In the genomic region with DNA sequence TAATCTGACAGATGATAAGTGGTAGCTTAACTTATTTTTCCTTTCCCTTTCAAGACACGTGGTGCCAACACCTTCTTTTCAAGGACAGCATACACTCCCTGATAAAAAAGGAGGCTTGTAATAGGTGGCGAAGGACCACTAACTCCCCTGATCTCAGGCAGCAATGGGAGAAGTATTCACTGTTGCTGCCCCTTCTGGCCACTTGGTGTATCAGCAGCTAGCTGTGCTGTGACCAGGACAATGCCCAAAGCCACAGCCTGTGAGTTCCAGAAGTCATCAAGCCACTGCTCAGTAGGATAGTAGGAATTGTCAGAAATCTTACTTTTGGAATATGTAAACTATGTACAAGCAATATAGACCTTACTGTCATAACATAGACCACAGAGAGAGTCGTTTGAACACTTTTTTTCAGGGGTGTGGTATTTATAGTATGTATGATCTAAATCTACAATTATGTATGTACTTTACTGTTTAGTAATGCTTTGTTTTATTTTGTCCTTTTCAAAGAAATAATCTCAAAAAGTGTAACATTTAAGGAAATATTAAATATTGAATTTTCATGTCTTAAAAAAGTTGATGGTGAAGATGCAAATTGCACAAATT, we compare ENCODE assay signal across 8 cellular contexts.
DNase-seq lines count a peak whose midpoint lies in the region; ATAC-seq, FAIRE-seq and TF ChIP-seq lines count a peak whose summit lies in the region.

No MANE protein-coding gene starts in this region.

- no peaks in the 10 kb centered on the region for H3K9me3 ChIP-seq in DND-41 (ENCODE audit: insufficient read depth, low read length, severe bottlenecking)
- H3K9me3 ChIP-seq in astrocyte (ENCODE audit: insufficient read depth, low read depth, low read length): no peaks in the 10 kb centered on the region
- H3K9me3 ChIP-seq in liver (ENCODE audit: control insufficient read depth in 4 of 4, low read length in 3 of 4): no peaks in the 10 kb centered on the region

- H3K27ac ChIP-seq in DND-41 (ENCODE audit: low read length) (no peak overlapping the region), GM23338 (ENCODE audit: low read depth) (no peak overlapping the region), astrocyte (ENCODE audit: low read depth, low read length) (no peak overlapping the region), liver (ENCODE audit: low read depth in 1 of 2, low read length in 2 of 2) (no peak overlapping the region)

- DNase-seq in AG04449 (ENCODE audit: low read depth, low spot score) (peak; percentile 16), DND-41 (peak; percentile 32), GM23338 (ENCODE audit: low spot score) (peak; percentile 88), Kasumi-1 (lab: John Stamatoyannopoulos, UW) (peak; percentile 18 to 29), astrocyte (ENCODE audit: low read depth) (no peak), 8988T (no peak)
- no peak for DNase-seq in stimulated activated naive CD4-positive, alpha-beta T cell treated with Interleukin-2 at 50 U/mL for 16 hours (lab: John Stamatoyannopoulos, UW)

- POLR2A ChIA-PET in AG04449 (lab: Yijun Ruan, JAX): no interaction called here

- H3K9me3 Mint-ChIP-seq in GM23338 (no peaks in the 10 kb centered on the region; the same call in 2 of the 3 replicates), astrocyte (ENCODE audit: unreplicated experiment) (no peaks in the 10 kb centered on the region)

- no peaks in the 10 kb centered on the region for H3K36me3 ChIP-seq in DND-41 (ENCODE audit: insufficient read depth, low read length)
- no peaks in the 10 kb centered on the region for H3K36me3 ChIP-seq in GM23338 (ENCODE audit: insufficient read depth)
- H3K36me3 ChIP-seq in astrocyte (ENCODE audit: insufficient read depth, low read length): no peaks in the 10 kb centered on the region
- H3K36me3 ChIP-seq in liver (ENCODE audit: control insufficient read depth in 4 of 4, insufficient read depth in 3 of 4, low read depth in 1 of 4, low read length in 3 of 4): no peaks in the 10 kb centered on the region

- no peak overlapping the region for H3K4me3 ChIP-seq in AG04449 (ENCODE audit: low read depth, low read length)
- H3K4me3 ChIP-seq in DND-41 (ENCODE audit: low read depth in 1 of 2, low read length in 2 of 2): no peak overlapping the region
- H3K4me3 ChIP-seq in GM23338: no peak overlapping the region
- H3K4me3 ChIP-seq in astrocyte (ENCODE audit: insufficient read depth, low read depth, low read length): no peak overlapping the region
- no peak overlapping the region for H3K4me3 ChIP-seq in liver (ENCODE audit: low read depth in 1 of 3, low read length in 3 of 3)

- no peaks in the 10 kb centered on the region for H3K36me3 Mint-ChIP-seq in GM23338 (ENCODE audit: low read depth)
- no peaks in the 10 kb centered on the region for H3K36me3 Mint-ChIP-seq in astrocyte (ENCODE audit: low read depth, unreplicated experiment)

- TF ChIP-seq RAD21 in liver (IDR thresholded peaks at IDR 0.05): peak; percentile 5 to 33

- WGBS in liver: 26% methylated on average over 3 of the region's 3 CpGs

- no peak for FAIRE-seq in astrocyte (lab: Jason Lieb, UNC)

- no peaks in the 10 kb centered on the region for H3K4me1 ChIP-seq in DND-41 (ENCODE audit: insufficient read depth, low read length)
- H3K4me1 ChIP-seq in GM23338 (ENCODE audit: insufficient read depth): peaks cover 2% of the 10 kb centered on the region; the same call in 1 of the 2 replicates
- no peaks in the 10 kb centered on the region for H3K4me1 ChIP-seq in astrocyte (ENCODE audit: insufficient read depth, low read length)
- H3K4me1 ChIP-seq in liver (ENCODE audit: control insufficient read depth in 4 of 4, insufficient read depth in 4 of 4, low read length in 3 of 4): no peaks in the 10 kb centered on the region

- no peaks in the 10 kb centered on the region for H3K9me2 ChIP-seq in GM23338 (ENCODE audit: insufficient read depth)

- peak; percentile 78 for ATAC-seq in DND-41 (ENCODE audit: insufficient read depth, low read depth)
- peak; percentile 99 for ATAC-seq in GM23338

- H3K9ac ChIP-seq in DND-41 (ENCODE audit: low read depth, low read length) (no peak overlapping the region), astrocyte (ENCODE audit: low read length) (no peak overlapping the region), liver (ENCODE audit: low read depth in 1 of 2, low read length in 2 of 2) (no peak overlapping the region)

- no peaks in the 10 kb centered on the region for H3K79me2 ChIP-seq in DND-41 (ENCODE audit: insufficient read depth, low read length)
- no peaks in the 10 kb centered on the region for H3K79me2 ChIP-seq in GM23338 (replicated peaks; ENCODE audit: insufficient read depth)
- no peaks in the 10 kb centered on the region for H3K79me2 ChIP-seq in astrocyte (ENCODE audit: insufficient read depth, low read length)

- CTCF ChIA-PET in AG04449 (lab: Yijun Ruan, JAX): interaction anchor here (0.6 to 3.3 kb wide), 12 partner anchors 9 to 231 kb away, joined by 3 to 29 read pairs (median 6); no protein-coding TSS in a partner anchor

- H3K4me1 Mint-ChIP-seq in GM23338 (peaks cover 4% of the 10 kb centered on the region), astrocyte (ENCODE audit: low read depth, unreplicated experiment) (peaks cover 4% of the 10 kb centered on the region)

- H3K27me3 Mint-ChIP-seq in GM23338 (ENCODE audit: insufficient read depth, low read depth, poor library complexity): no peaks in the 10 kb centered on the region
- H3K27me3 Mint-ChIP-seq in astrocyte (ENCODE audit: low read depth, unreplicated experiment): peaks cover 10% of the 10 kb centered on the region

- H3K27me3 ChIP-seq in DND-41 (ENCODE audit: insufficient read depth, low read length, poor library complexity) (peaks cover 4% of the 10 kb centered on the region), GM23338 (ENCODE audit: insufficient read depth) (no peaks in the 10 kb centered on the region), astrocyte (ENCODE audit: insufficient read depth, low read length) (no peaks in the 10 kb centered on the region), liver (ENCODE audit: control insufficient read depth in 4 of 4, insufficient read depth in 4 of 4, low read length in 3 of 4) (peaks cover 0 to 5% (median under 1%) of the 10 kb centered on the region in 4 donors)

- no peak overlapping the region for H2AFZ ChIP-seq in DND-41 (ENCODE audit: low read depth, low read length)
- no peak overlapping the region for H2AFZ ChIP-seq in GM23338
- H2AFZ ChIP-seq in astrocyte (ENCODE audit: low read depth, low read length): no peak overlapping the region

- no peak overlapping the region for H3K4me2 ChIP-seq in DND-41 (ENCODE audit: insufficient read depth, low read length)
- no peak overlapping the region for H3K4me2 ChIP-seq in GM23338
- no peak overlapping the region for H3K4me2 ChIP-seq in astrocyte (ENCODE audit: low read length)

- TF ChIP-seq CTCF in AG04449 (IDR thresholded peaks at IDR 0.05; ENCODE audit: insufficient read depth, low read length, missing control alignments) (peak; percentile 85), DND-41 (IDR thresholded peaks at IDR 0.05; ENCODE audit: borderline replicate concordance, extremely low read depth, low read length, poor library complexity, severe bottlenecking) (peak; percentile 82), GM23338 (conservative IDR thresholded peaks at IDR 0.05; ENCODE audit: low read depth in 2 of 2) (peak; percentile 83 to 85), astrocyte (IDR thresholded peaks at IDR 0.05; ENCODE audit: insufficient read depth, low read depth, low read length) (peak; percentile 80), liver (IDR thresholded peaks at IDR 0.05; ENCODE audit: low read depth, low read length, missing input control) (peak; percentile 58)

- H3K4me3 Mint-ChIP-seq in GM23338 (no peak overlapping the region), astrocyte (ENCODE audit: unreplicated experiment) (peak overlapping the region; percentile 11)

- H4K20me1 ChIP-seq in DND-41 (ENCODE audit: insufficient read depth, low read length): no peaks in the 10 kb centered on the region
- H4K20me1 ChIP-seq in GM23338 (replicated peaks; ENCODE audit: insufficient read depth): no peaks in the 10 kb centered on the region
- no peaks in the 10 kb centered on the region for H4K20me1 ChIP-seq in astrocyte (ENCODE audit: insufficient read depth, low read length)

- H3F3A ChIP-seq in GM23338 (replicated peaks; ENCODE audit: low read depth): no peaks in the 10 kb centered on the region

- H3K27ac Mint-ChIP-seq in GM23338: no peak overlapping the region
- H3K27ac Mint-ChIP-seq in astrocyte (ENCODE audit: unreplicated experiment): no peak overlapping the region

TF ChIP-seq in GM23338, 12 proteins besides CTCF, POLR2A, EP300 and RAD21:
- TF ChIP-seq CREB1 (CRISPR knock-in tag; IDR thresholded peaks at IDR 0.05; ENCODE audit: low read depth): 0 out of 2 replicates have a peak, but pooled peaks have one; percentile 6
- TF ChIP-seq STAT1 (IDR thresholded peaks at IDR 0.05; ENCODE audit: unreplicated experiment): no peak
TF ChIP-seq in GM23338: peak in this region for 1.

TF ChIP-seq in liver, 16 proteins besides CTCF, POLR2A, EP300 and RAD21:
- TF ChIP-seq, protein P1, sequence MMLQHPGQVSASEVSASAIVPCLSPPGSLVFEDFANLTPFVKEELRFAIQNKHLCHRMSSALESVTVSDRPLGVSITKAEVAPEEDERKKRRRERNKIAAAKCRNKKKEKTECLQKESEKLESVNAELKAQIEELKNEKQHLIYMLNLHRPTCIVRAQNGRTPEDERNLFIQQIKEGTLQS (IDR thresholded peaks at IDR 0.05): no peak
- TF ChIP-seq RXRA (IDR thresholded peaks at IDR 0.05): no peak
- TF ChIP-seq, protein P2, sequence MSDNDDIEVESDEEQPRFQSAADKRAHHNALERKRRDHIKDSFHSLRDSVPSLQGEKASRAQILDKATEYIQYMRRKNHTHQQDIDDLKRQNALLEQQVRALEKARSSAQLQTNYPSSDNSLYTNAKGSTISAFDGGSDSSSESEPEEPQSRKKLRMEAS (IDR thresholded peaks at IDR 0.05): no peak
- no peak for TF ChIP-seq HNF4A (conservative IDR thresholded peaks at IDR 0.05)
- no peak for TF ChIP-seq YY1 (IDR thresholded peaks at IDR 0.05)
- no peak for TF ChIP-seq FOXA2 (IDR thresholded peaks at IDR 0.05)
- TF ChIP-seq, protein P3, sequence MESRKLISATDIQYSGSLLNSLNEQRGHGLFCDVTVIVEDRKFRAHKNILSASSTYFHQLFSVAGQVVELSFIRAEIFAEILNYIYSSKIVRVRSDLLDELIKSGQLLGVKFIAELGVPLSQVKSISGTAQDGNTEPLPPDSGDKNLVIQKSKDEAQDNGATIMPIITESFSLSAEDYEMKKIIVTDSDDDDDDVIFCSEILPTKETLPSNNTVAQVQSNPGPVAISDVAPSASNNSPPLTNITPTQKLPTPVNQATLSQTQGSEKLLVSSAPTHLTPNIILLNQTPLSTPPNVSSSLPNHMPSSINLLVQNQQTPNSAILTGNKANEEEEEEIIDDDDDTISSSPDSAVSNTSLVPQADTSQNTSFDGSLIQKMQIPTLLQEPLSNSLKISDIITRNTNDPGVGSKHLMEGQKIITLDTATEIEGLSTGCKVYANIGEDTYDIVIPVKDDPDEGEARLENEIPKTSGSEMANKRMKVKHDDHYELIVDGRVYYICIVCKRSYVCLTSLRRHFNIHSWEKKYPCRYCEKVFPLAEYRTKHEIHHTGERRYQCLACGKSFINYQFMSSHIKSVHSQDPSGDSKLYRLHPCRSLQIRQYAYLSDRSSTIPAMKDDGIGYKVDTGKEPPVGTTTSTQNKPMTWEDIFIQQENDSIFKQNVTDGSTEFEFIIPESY (IDR thresholded peaks at IDR 0.05): no peak
- no peak for TF ChIP-seq NR2F2 (IDR thresholded peaks at IDR 0.05)
- no peak for TF ChIP-seq FOXA1 (IDR thresholded peaks at IDR 0.05)

Comparison
In these comparisons a context has a peak if more than half of its experiments do, and no peak if none do; other contexts are left out.
1. DNase-seq: peak in AG04449 (single experiment), DND-41 (single experiment), GM23338 (single experiment) and Kasumi-1 (2 of 2); none in astrocyte (single experiment), 8988T (single experiment) and stimulated activated naive CD4-positive, alpha-beta T cell treated with Interleukin-2 at 50 U/mL for 16 hours (single experiment).
2. Peak in every context shown above with its lines, with median percentiles within 50 percentile points of each other: CTCF ChIP-seq.